In the genomic region with DNA sequence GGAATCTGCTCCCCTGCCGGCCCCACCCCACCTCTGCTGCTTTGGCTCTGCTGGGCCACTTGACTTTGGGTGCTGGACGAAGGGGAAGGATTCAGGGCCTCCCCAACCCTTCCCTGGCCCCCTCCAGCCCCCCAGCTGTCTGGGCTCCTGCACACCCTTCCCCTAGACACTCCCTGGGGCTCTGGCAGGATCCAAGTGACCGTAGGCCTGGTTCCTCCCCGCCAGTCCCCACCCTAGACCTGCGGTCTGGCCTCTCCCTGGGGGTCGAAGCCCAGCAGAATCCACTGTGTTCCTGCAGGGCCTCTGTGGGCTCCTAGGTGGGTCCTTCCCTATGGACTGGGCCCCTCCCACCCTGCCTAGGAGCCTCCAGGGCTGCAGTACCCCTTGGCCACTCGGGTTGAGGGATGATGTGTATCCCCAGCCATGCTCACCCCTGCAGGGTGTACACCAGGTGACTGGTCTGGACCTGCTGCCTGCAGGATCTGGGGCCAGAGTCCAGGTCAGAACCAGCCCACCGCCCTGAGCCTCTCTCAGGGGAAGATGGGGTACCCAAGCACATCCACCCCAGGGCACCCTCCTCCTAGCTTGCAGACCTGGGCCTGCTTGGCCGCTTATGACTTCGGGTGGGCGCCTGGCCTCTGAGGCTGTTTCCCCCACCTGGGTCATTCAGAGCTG, we compare ENCODE assay signal across 10 cellular contexts. TPM values are rescaled to one million over a fixed set of nuclear protein-coding genes. Genes with fewer than 3 reads are reported as not detected.
DNase-seq lines count a peak whose midpoint lies in the region; ATAC-seq and TF ChIP-seq lines count a peak whose summit lies in the region.
"Had no signal": no experiment of that assay in that cellular context is flagged by ENCODE, and none has a peak within 500 bp of the region (broad histone marks: within the 10 kb centered on the region; RNA-seq: fewer than 3 reads in every experiment).

No MANE protein-coding gene starts in this region.

- intact Hi-C loops in A673 (cut with micrococcal nuclease; ENCODE audit: unreplicated experiment) = no loop called here
- intact Hi-C loops in OCI-LY7 (cut with micrococcal nuclease; ENCODE audit: unreplicated experiment) = no loop called here
- intact Hi-C loops in esophagus squamous epithelium (cut with DNase I) = no loop called here
- intact Hi-C loops in posterior cingulate gyrus (cut with DNase I) = loop anchor here (5.0 kb wide), 1 partner anchor 34 kb away; no protein-coding TSS in a partner anchor

- TF ChIP-seq POLR2A in esophagus squamous epithelium (IDR thresholded peaks at IDR 0.05) = no peak

- ATAC-seq in GM21360 (IDR thresholded peaks at IDR 0.05; ENCODE audit: unreplicated experiment) (no peak), HG03095 (IDR thresholded peaks at IDR 0.05; ENCODE audit: unreplicated experiment) (no peak)

- no peak for DNase-seq in A673 (ENCODE audit: low spot score)
- no peak for DNase-seq in OCI-LY7 (ENCODE audit: low spot score)
- DNase-seq in esophagus squamous epithelium (lab: John Stamatoyannopoulos, UW) = no peak
- peak in 8 of 10 donors; percentile 1 to 81 (median 18) for DNase-seq in posterior cingulate gyrus
- DNase-seq in NCI-H146 treated with DMSO at 0.1 percent for 48 hours (lab: John Stamatoyannopoulos, UW; ENCODE audit: unreplicated experiment) = no peak
- DNase-seq in epidermal melanocyte (ENCODE audit: insufficient read length, low spot score) = no peak
- DNase-seq: DMS79, NCI-H526 treated with DMSO at 0.1 percent for 48 hours had no signal

- H3K4me1 ChIP-seq in A673 (ENCODE audit: insufficient read depth, low read length, poor library complexity, severe bottlenecking) (peaks cover 29% of the 10 kb centered on the region), OCI-LY7 (ENCODE audit: insufficient read depth, low read length, poor library complexity, severe bottlenecking) (peaks cover 53% of the 10 kb centered on the region), esophagus squamous epithelium (peaks cover 68 to 88% (median 77%) of the 10 kb centered on the region in 3 donors)

- H3K27ac ChIP-seq in A673 (ENCODE audit: low read depth, low read length, poor library complexity, severe bottlenecking) (peak overlapping the region; percentile 61), OCI-LY7 (ENCODE audit: low read depth, low read length, poor library complexity, severe bottlenecking) (no peak overlapping the region), esophagus squamous epithelium (peak overlapping the region; percentile 66 to 100 (median 92))

- H3K79me2 ChIP-seq in OCI-LY7 (ENCODE audit: insufficient read depth, low read depth, low read length) = peaks cover 27% of the 10 kb centered on the region; the same call in 1 of the 2 replicates

- no peak overlapping the region for H3K4me3 ChIP-seq in A673 (ENCODE audit: low read depth, low read length, poor library complexity, severe bottlenecking)
- no peak overlapping the region for H3K4me3 ChIP-seq in OCI-LY7 (ENCODE audit: low read depth, low read length, poor library complexity, severe bottlenecking)
- H3K4me3 ChIP-seq in esophagus squamous epithelium = peak overlapping the region in 2 of 4 donors; percentile 8 to 92

- H2AFZ ChIP-seq in OCI-LY7 (ENCODE audit: low read length) = no peak overlapping the region

- peak overlapping the region; percentile 26; the same call in 1 of the 2 replicates for H3K4me2 ChIP-seq in OCI-LY7 (ENCODE audit: low read length)

- 0 out of 2 replicates have a peak, but pooled peaks cover 4% of the 10 kb centered on the region for H4K20me1 ChIP-seq in OCI-LY7 (ENCODE audit: insufficient read depth, low read length)

- H3K27me3 ChIP-seq in A673 (replicated peaks; ENCODE audit: insufficient read depth, low read depth, low read length, poor library complexity) (no peaks in the 10 kb centered on the region), esophagus squamous epithelium (no peaks in the 10 kb centered on the region)

- H3K9me3 ChIP-seq in A673 (ENCODE audit: low read depth, low read length, poor library complexity, severe bottlenecking) = no peaks in the 10 kb centered on the region
- no peaks in the 10 kb centered on the region for H3K9me3 ChIP-seq in OCI-LY7 (ENCODE audit: low read length)
- no peaks in the 10 kb centered on the region for H3K9me3 ChIP-seq in esophagus squamous epithelium

- TF ChIP-seq CTCF in A673 (conservative IDR thresholded peaks at IDR 0.05; ENCODE audit: low read depth, low read length) (no peak), OCI-LY7 (conservative IDR thresholded peaks at IDR 0.05; ENCODE audit: low read length) (no peak), esophagus squamous epithelium (IDR thresholded peaks at IDR 0.05) (no peak)

- H3K36me3 ChIP-seq in A673 (ENCODE audit: insufficient read depth, low read length, poor library complexity, severe bottlenecking) (peaks cover 28% of the 10 kb centered on the region), OCI-LY7 (ENCODE audit: insufficient read depth, low read length) (peaks cover 42% of the 10 kb centered on the region), esophagus squamous epithelium (peaks cover 23 to 45% (median 29%) of the 10 kb centered on the region in 3 donors)

- 40 to 56% methylated on average over 1 to 6 of the region's 11 CpGs for whole genome bisulfite sequencing in esophagus squamous epithelium, 2 donors

- BruUV-seq in A673 (replicated peaks; lab: Mats Ljungman, UMichigan) = no TSS peak
- no TSS peak for BruUV-seq in OCI-LY7 (replicated peaks; lab: Mats Ljungman, UMichigan)

- H3K9me2 ChIP-seq in OCI-LY7 (ENCODE audit: insufficient read depth, low read length) = no peaks in the 10 kb centered on the region

- POLR2A ChIA-PET in A673 (lab: Charles Lee; ENCODE audit: low non-redundant PET) (no interaction called here), OCI-LY7 (lab: Charles Lee) (no interaction called here)

- CTCF ChIA-PET in A673 (lab: Charles Lee) (no interaction called here), OCI-LY7 (lab: Charles Lee; ENCODE audit: unreplicated experiment) (interaction anchor here (0.6 kb wide), 1 partner anchor 166 kb away, joined by 4 read pairs; no protein-coding TSS in a partner anchor)

RNA-seq across cellular contexts. Expression of a gene that starts 5.6 kb away (rescaled TPM):
- total RNA-seq in A673 (2021) = 70.9 and 71.3 TPM in 2 replicates
- total RNA-seq in OCI-LY7 (2014; rRNA removed; shearing (Covaris generic)) = 74.3 and 81.7 TPM in 2 replicates
- 60.5 and 66.5 TPM in 2 replicates for total RNA-seq in OCI-LY7 (2022)
- 10 to 100 TPM; 43.8 to 75.7 (median 52.1) TPM for total RNA-seq in esophagus squamous epithelium

RNA-seq across cellular contexts. Expression of a gene that starts 46.4 kb away (rescaled TPM):
- not detected in 2 replicates for total RNA-seq in A673 (2021)
- total RNA-seq in OCI-LY7 (2014; rRNA removed; shearing (Covaris generic)) = 0.03 TPM in 1 of 2 replicates, not detected in the other
- total RNA-seq in OCI-LY7 (2022) = not detected in 2 replicates
- total RNA-seq in esophagus squamous epithelium = not detected

RNA-seq across cellular contexts. Expression of a gene that starts 47.7 kb away (rescaled TPM):
- 54.1 and 54.7 TPM in 2 replicates for total RNA-seq in A673 (2021)
- total RNA-seq in OCI-LY7 (2014; rRNA removed; shearing (Covaris generic)) = 32.5 and 35.3 TPM in 2 replicates
- total RNA-seq in OCI-LY7 (2022) = 27.4 and 32.0 TPM in 2 replicates
- total RNA-seq in esophagus squamous epithelium = 10 to 100 TPM; 22.7 to 45.7 (median 35.5) TPM

RNA-seq across cellular contexts. Expression of a gene that starts 47.9 kb away (rescaled TPM):
- 18.6 and 19.8 TPM in 2 replicates for total RNA-seq in A673 (2021)
- 6.4 and 11.7 TPM in 2 replicates for total RNA-seq in OCI-LY7 (2014; rRNA removed; shearing (Covaris generic))
- total RNA-seq in OCI-LY7 (2022) = 11.4 and 14.0 TPM in 2 replicates
- 10 to 100 TPM; 12.8 to 16.6 (median 13.0) TPM for total RNA-seq in esophagus squamous epithelium

Comparison
In these comparisons a context has a peak if more than half of its experiments do, and no peak if none do; other contexts are left out.
1. DNase-seq: peak in posterior cingulate gyrus (8 of 10); none in A673 (single experiment), OCI-LY7 (single experiment), esophagus squamous epithelium (single experiment), NCI-H146 treated with DMSO at 0.1 percent for 48 hours (single experiment) and epidermal melanocyte (single experiment).